Comparison of ENCODE assay signal across 21 cellular contexts in the genomic region with DNA sequence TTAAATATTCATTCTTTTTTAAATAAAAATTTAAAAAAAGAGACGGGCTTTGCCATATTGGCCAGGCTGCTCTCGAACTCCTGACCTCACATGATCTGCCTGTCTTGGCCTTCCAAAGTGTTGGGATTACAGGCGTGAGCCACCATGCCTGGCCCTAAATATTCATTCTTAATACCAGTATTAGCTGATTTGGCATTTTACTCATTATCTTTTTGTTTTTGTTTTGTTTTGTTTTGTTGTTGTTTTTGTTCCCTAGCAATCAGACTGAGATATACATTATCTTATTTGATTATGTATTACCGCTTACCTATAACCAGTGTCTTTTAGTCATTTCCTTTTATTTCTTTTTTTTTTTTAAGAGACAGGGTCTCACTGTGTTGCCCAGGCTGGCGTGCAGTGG. TPM values are rescaled to one million over a fixed set of nuclear protein-coding genes. Genes with fewer than 3 reads are reported as not detected.
DNase-seq lines count a peak whose midpoint lies in the region; ATAC-seq, FAIRE-seq and TF ChIP-seq lines count a peak whose summit lies in the region.
"Had no signal": no experiment of that assay in that cellular context is flagged by ENCODE, and none has a peak within 500 bp of the region (broad histone marks: within the 10 kb centered on the region; RNA-seq: fewer than 3 reads in every experiment).

No MANE protein-coding gene starts in this region.

- H3K4me3 ChIP-seq in HepG2 (replicated peaks in 1 of 3; ENCODE audit: insufficient read depth in 1 of 3, low read depth in 2 of 3, low read length in 3 of 3) (no peak overlapping the region), right lobe of liver (no peak overlapping the region)
- H3K4me3 ChIP-seq: BLaER1, HAP-1 had no signal

- no peak for TF ChIP-seq POLR2A in HepG2 (IDR thresholded peaks at IDR 0.05; ENCODE audit: insufficient read depth in 1 of 2, low read depth in 2 of 2, low read length in 2 of 2)
- TF ChIP-seq POLR2A in right lobe of liver (IDR thresholded peaks at IDR 0.05) = no peak

- H3K36me3 ChIP-seq in HepG2 (replicated peaks in 1 of 2; ENCODE audit: control insufficient read depth in 1 of 2, insufficient read depth in 2 of 2, low read length in 2 of 2) (peaks cover 22 to 73% of the 10 kb centered on the region in 2 experiments), right lobe of liver (peaks cover 0 to 92% (median 40%) of the 10 kb centered on the region in 4 donors)

- H3K4me2 ChIP-seq in HepG2 (ENCODE audit: low read depth, low read length) = no peak overlapping the region
- H3K4me2 ChIP-seq: BLaER1 had no signal

- H2AFZ ChIP-seq in HepG2 (ENCODE audit: low read length) = no peak overlapping the region

- H3K36me3 Mint-ChIP-seq in T-helper 2 cell treated with Interferon-gamma antibody and Interleukin-4, amounts not matched to agents 5 μg/mL and 100 μg/mL, for 36 hours (ENCODE audit: low read depth) = peaks cover 58% of the 10 kb centered on the region
- H3K36me3 Mint-ChIP-seq in central memory CD8-positive, alpha-beta T cell (ENCODE audit: insufficient read depth) = peaks cover 68% of the 10 kb centered on the region

- no peak for TF ChIP-seq RAD21 in HepG2 (CRISPR knock-in tag; IDR thresholded peaks at IDR 0.05)

- in situ Hi-C loops in HepG2 (cut with HindIII; ENCODE audit: extremely low pct_ligation_motif_present, low pct_unique_long_range_greater_than_20kb) = no loop called here

- H3K4me1 Mint-ChIP-seq in T-helper 2 cell treated with Interferon-gamma antibody and Interleukin-4, amounts not matched to agents 5 μg/mL and 100 μg/mL, for 36 hours (ENCODE audit: low read depth) = peaks cover 2% of the 10 kb centered on the region
- H3K4me1 Mint-ChIP-seq in central memory CD8-positive, alpha-beta T cell = no peaks in the 10 kb centered on the region
- H3K4me1 Mint-ChIP-seq: CD14-positive monocyte had no signal

- TF ChIP-seq EP300 in HepG2 (IDR thresholded peaks at IDR 0.05; ENCODE audit: low read depth in 2 of 2, low read length in 2 of 2) (no peak), HepG2 (CRISPR knock-in tag; IDR thresholded peaks at IDR 0.05; ENCODE audit: borderline replicate concordance) (no peak)

- BruUV-seq in HepG2 (replicated peaks; lab: Mats Ljungman, UMichigan) = no TSS peak

- WGBS in HepG2 (ENCODE audit: low lambda C conversion rate) = 95% methylated on average over 5 of the region's 5 CpGs
- 94% methylated on average over 5 of the region's 5 CpGs for WGBS in right lobe of liver (ENCODE audit: insufficient coverage, low coverage, low lambda C conversion rate, missing lambda C conversion rate)

- no peaks in the 10 kb centered on the region for H3K9me3 ChIP-seq in HepG2 (ENCODE audit: low read length)
- no peaks in the 10 kb centered on the region for H3K9me3 ChIP-seq in right lobe of liver
- H3K9me3 ChIP-seq: BLaER1, HAP-1 had no signal

- no peaks in the 10 kb centered on the region for H3K9me3 Mint-ChIP-seq in T-helper 2 cell treated with Interferon-gamma antibody and Interleukin-4, amounts not matched to agents 5 μg/mL and 100 μg/mL, for 36 hours
- no peaks in the 10 kb centered on the region for H3K9me3 Mint-ChIP-seq in central memory CD8-positive, alpha-beta T cell
- H3K9me3 Mint-ChIP-seq: CD14-positive monocyte; CD4-positive, alpha-beta memory T cell had no signal

- POLR2A ChIA-PET in HepG2 (lab: Yijun Ruan, JAX) = no interaction called here

- no peak for TF ChIP-seq CTCF in HepG2 (CRISPR knock-in tag; IDR thresholded peaks at IDR 0.05)
- TF ChIP-seq CTCF in right lobe of liver (IDR thresholded peaks at IDR 0.05) = no peak

- H3K4me1 ChIP-seq in HepG2 (ENCODE audit: insufficient read depth, low read length) = no peaks in the 10 kb centered on the region
- H3K4me1 ChIP-seq in right lobe of liver = no peaks in the 10 kb centered on the region
- H3K4me1 ChIP-seq: BLaER1, HAP-1 had no signal

- H3K27me3 ChIP-seq in HepG2 (ENCODE audit: control insufficient read depth in 1 of 2, insufficient read depth in 2 of 2, low read length in 2 of 2) = no peaks in the 10 kb centered on the region
- no peaks in the 10 kb centered on the region for H3K27me3 ChIP-seq in right lobe of liver
- H3K27me3 ChIP-seq: BLaER1 had no signal

- CTCF ChIA-PET in HepG2 (lab: Yijun Ruan, JAX; ENCODE audit: low intra/inter-chr PET ratio, low total read pairs) = no interaction called here

- no peak overlapping the region for H3K27ac ChIP-seq in HepG2 (ENCODE audit: extremely low read length, insufficient read depth, low read length)
- H3K27ac ChIP-seq in right lobe of liver = no peak overlapping the region
- H3K27ac ChIP-seq: 22Rv1, BLaER1 had no signal

- intact Hi-C loops in HepG2 (cut with micrococcal nuclease; ENCODE audit: unreplicated experiment) = no loop called here
- intact Hi-C loops in right lobe of liver (cut with DNase I) = no loop called here

- no peaks in the 10 kb centered on the region for H3K79me2 ChIP-seq in HepG2 (ENCODE audit: insufficient read depth, low read length)

- H4K20me1 ChIP-seq in HepG2 (ENCODE audit: insufficient read depth, low read length) = no peaks in the 10 kb centered on the region
- H4K20me1 ChIP-seq: BLaER1 had no signal

- H3K27ac Mint-ChIP-seq in T-helper 2 cell treated with Interferon-gamma antibody and Interleukin-4, amounts not matched to agents 5 μg/mL and 100 μg/mL, for 36 hours = peak overlapping the region; percentile 68
- peak overlapping the region; percentile 63 for H3K27ac Mint-ChIP-seq in central memory CD8-positive, alpha-beta T cell (ENCODE audit: low read depth)

- H3K4me3 Mint-ChIP-seq in T-helper 2 cell treated with Interferon-gamma antibody and Interleukin-4, amounts not matched to agents 5 μg/mL and 100 μg/mL, for 36 hours = no peak overlapping the region
- no peak overlapping the region for H3K4me3 Mint-ChIP-seq in central memory CD8-positive, alpha-beta T cell
- H3K4me3 Mint-ChIP-seq: CD14-positive monocyte; CD4-positive, alpha-beta memory T cell had no signal

- no peaks in the 10 kb centered on the region for H3K27me3 Mint-ChIP-seq in T-helper 2 cell treated with Interferon-gamma antibody and Interleukin-4, amounts not matched to agents 5 μg/mL and 100 μg/mL, for 36 hours (ENCODE audit: low read depth)
- no peaks in the 10 kb centered on the region for H3K27me3 Mint-ChIP-seq in central memory CD8-positive, alpha-beta T cell
- H3K27me3 Mint-ChIP-seq: CD4-positive, alpha-beta memory T cell had no signal

- no peak for FAIRE-seq in HepG2 (lab: Jason Lieb, UNC)
- FAIRE-seq: GM12892, GM18507 had no signal

- no peak overlapping the region for H3K9ac ChIP-seq in HepG2 (ENCODE audit: insufficient read depth, low read depth, low read length)
- H3K9ac ChIP-seq: BLaER1 had no signal

- DNase-seq in T-helper 2 cell treated with Interferon-gamma antibody and Interleukin-4, amounts not matched to agents 5 μg/mL and 100 μg/mL, for 36 hours (ENCODE audit: low spot score) = no peak
- DNase-seq in T-helper 2 cell (no peak), HepG2 (ENCODE audit: low spot score) (no peak), right lobe of liver (no peak), hippocampal formation (lab: John Stamatoyannopoulos, UW) (no peak)
- no peak for DNase-seq in central memory CD8-positive, alpha-beta T cell (ENCODE audit: low spot score in 2 of 2)
- DNase-seq: CD4-positive, alpha-beta memory T cell; DMS153; DMS79; GDM1 had no signal

- ATAC-seq in HepG2 = no peak
- ATAC-seq in right lobe of liver = no peak
- no peak for ATAC-seq in central memory CD8-positive, alpha-beta T cell (replicated peaks; ENCODE audit: extremely low read depth, poor library complexity, severe bottlenecking)
- ATAC-seq in GM21529 (IDR thresholded peaks at IDR 0.05; ENCODE audit: unreplicated experiment) = no peak

RNA-seq across cellular contexts. Expression of gene RNF44, which starts 37.9 kb away (rescaled TPM):
- total RNA-seq in HepG2 (2016; rRNA removed; fragmentation: Illumina TruSeq; extraction: Trizol) (5.1 and 9.2 TPM in 2 replicates), right lobe of liver (10 to 100 TPM in 4 of 6 experiments, 1 to 10 TPM in 2; 5.1 to 16.3 (median 12.7) TPM)
- total RNA-seq in HepG2 (2016; cell fraction: cytosol; rRNA removed; fragmentation: Illumina TruSeq; extraction: Trizol; ENCODE audit: low read depth) = 7.2 and 9.4 TPM in 2 replicates
- 4.4 and 8.7 TPM in 2 replicates for total RNA-seq in HepG2 (2016; cell fraction: insoluble cytoplasmic fraction; rRNA removed; fragmentation: Illumina TruSeq; extraction: Trizol)
- total RNA-seq in HepG2 (2016; cell fraction: membrane; rRNA removed; fragmentation: Illumina TruSeq; extraction: Trizol) = 7.2 and 9.8 TPM in 2 replicates
- total RNA-seq in HepG2 (2016; cell fraction: nucleus; rRNA removed; fragmentation: Illumina TruSeq; extraction: Trizol) = 9.4 and 17.1 TPM in 2 replicates
- 16.8 and 19.1 TPM in 2 replicates for polyA plus RNA-seq in HepG2 (2011; rRNA removed)
- polyA plus RNA-seq in HepG2 (2011; cell fraction: cytosol; rRNA removed) = 6.8 and 9.5 TPM in 2 replicates
- 134 and 149 TPM in 2 replicates for polyA plus RNA-seq in HepG2 (2011; cell fraction: nucleus; rRNA removed)
- 37.8 and 52.8 TPM in 2 replicates for polyA plus RNA-seq in HepG2 (2012)
- polyA plus RNA-seq in HepG2 (2016; cell fraction: cytosol; fragmentation: Illumina TruSeq; extraction: Trizol; ENCODE audit: low read depth) = 2.3 and 2.5 TPM in 2 replicates
- 15.8 and 20.6 TPM in 2 replicates for polyA plus RNA-seq in HepG2 (2016; cell fraction: insoluble cytoplasmic fraction; fragmentation: Illumina TruSeq; extraction: Trizol; ENCODE audit: low read depth)
- polyA plus RNA-seq in HepG2 (2016; cell fraction: membrane; fragmentation: Illumina TruSeq; extraction: Trizol; ENCODE audit: low read depth) = 9.4 and 9.7 TPM in 2 replicates
- 52.0 and 60.3 TPM in 2 replicates for polyA plus RNA-seq in HepG2 (2016; cell fraction: nucleus; fragmentation: Illumina TruSeq; extraction: Trizol; ENCODE audit: insufficient read depth, low read depth)
- 18.3 and 21.3 TPM in 2 replicates for polyA minus RNA-seq in HepG2 (2011; rRNA and poly(A)+ RNA removed; ENCODE audit: low replicate concordance)
- 16.1 and 19.0 TPM in 2 replicates for polyA minus RNA-seq in HepG2 (2011; cell fraction: cytosol; rRNA and poly(A)+ RNA removed)
- polyA minus RNA-seq in HepG2 (2011; cell fraction: nucleus; rRNA and poly(A)+ RNA removed) = 28.3 and 33.1 TPM in 2 replicates

RNA-seq across cellular contexts. Expression of gene CDHR2, which starts 49.9 kb away (rescaled TPM):
- total RNA-seq in HepG2 (2016; rRNA removed; fragmentation: Illumina TruSeq; extraction: Trizol) = 7.8 and 17.9 TPM in 2 replicates
- total RNA-seq in HepG2 (2016; cell fraction: cytosol; rRNA removed; fragmentation: Illumina TruSeq; extraction: Trizol; ENCODE audit: low read depth) = 3.8 and 4.0 TPM in 2 replicates
- 5.3 and 18.3 TPM in 2 replicates for total RNA-seq in HepG2 (2016; cell fraction: insoluble cytoplasmic fraction; rRNA removed; fragmentation: Illumina TruSeq; extraction: Trizol)
- 7.4 and 8.2 TPM in 2 replicates for total RNA-seq in HepG2 (2016; cell fraction: membrane; rRNA removed; fragmentation: Illumina TruSeq; extraction: Trizol)
- total RNA-seq in HepG2 (2016; cell fraction: nucleus; rRNA removed; fragmentation: Illumina TruSeq; extraction: Trizol) = 19.1 and 22.7 TPM in 2 replicates
- 20.9 and 27.3 TPM in 2 replicates for polyA plus RNA-seq in HepG2 (2011; rRNA removed)
- 14.0 and 14.6 TPM in 2 replicates for polyA plus RNA-seq in HepG2 (2011; cell fraction: cytosol; rRNA removed)
- 70.0 and 99.3 TPM in 2 replicates for polyA plus RNA-seq in HepG2 (2011; cell fraction: nucleus; rRNA removed)
- 15.8 and 16.5 TPM in 2 replicates for polyA plus RNA-seq in HepG2 (2012)
- polyA plus RNA-seq in HepG2 (2016; cell fraction: cytosol; fragmentation: Illumina TruSeq; extraction: Trizol; ENCODE audit: low read depth) = 2.7 and 3.5 TPM in 2 replicates
- 6.8 and 7.1 TPM in 2 replicates for polyA plus RNA-seq in HepG2 (2016; cell fraction: insoluble cytoplasmic fraction; fragmentation: Illumina TruSeq; extraction: Trizol; ENCODE audit: low read depth)
- 4.6 and 6.1 TPM in 2 replicates for polyA plus RNA-seq in HepG2 (2016; cell fraction: membrane; fragmentation: Illumina TruSeq; extraction: Trizol; ENCODE audit: low read depth)
- 48.7 and 52.7 TPM in 2 replicates for polyA plus RNA-seq in HepG2 (2016; cell fraction: nucleus; fragmentation: Illumina TruSeq; extraction: Trizol; ENCODE audit: insufficient read depth, low read depth)
- polyA minus RNA-seq in HepG2 (2011; rRNA and poly(A)+ RNA removed; ENCODE audit: low replicate concordance) = 0.07 and 41.0 TPM in 2 replicates
- polyA minus RNA-seq in HepG2 (2011; cell fraction: cytosol; rRNA and poly(A)+ RNA removed) = 12.1 and 12.2 TPM in 2 replicates
- 15.5 and 15.7 TPM in 2 replicates for polyA minus RNA-seq in HepG2 (2011; cell fraction: nucleus; rRNA and poly(A)+ RNA removed)
- 10 to 100 TPM in 4 of 6 experiments, 1 to 10 TPM in 2; 6.8 to 89.2 (median 41.2) TPM for total RNA-seq in right lobe of liver
- total RNA-seq: A673, Daoy, H4 had no signal
- polyA plus RNA-seq: AG04450; CD14-positive monocyte; CD4-positive, alpha-beta memory T cell had no signal

RNA-seq across cellular contexts. Expression of gene FAF2, which starts 51.1 kb away (rescaled TPM):
- total RNA-seq in HepG2 (2016; rRNA removed; fragmentation: Illumina TruSeq; extraction: Trizol) = 21.5 and 34.3 TPM in 2 replicates
- total RNA-seq in HepG2 (2016; cell fraction: cytosol; rRNA removed; fragmentation: Illumina TruSeq; extraction: Trizol; ENCODE audit: low read depth) = 5.1 and 5.2 TPM in 2 replicates
- 19.8 and 32.7 TPM in 2 replicates for total RNA-seq in HepG2 (2016; cell fraction: insoluble cytoplasmic fraction; rRNA removed; fragmentation: Illumina TruSeq; extraction: Trizol)
- 11.2 and 15.4 TPM in 2 replicates for total RNA-seq in HepG2 (2016; cell fraction: membrane; rRNA removed; fragmentation: Illumina TruSeq; extraction: Trizol)
- 39.6 and 43.8 TPM in 2 replicates for total RNA-seq in HepG2 (2016; cell fraction: nucleus; rRNA removed; fragmentation: Illumina TruSeq; extraction: Trizol)
- polyA plus RNA-seq in HepG2 (2011; rRNA removed) = 24.6 and 27.8 TPM in 2 replicates
- 16.5 and 25.1 TPM in 2 replicates for polyA plus RNA-seq in HepG2 (2011; cell fraction: cytosol; rRNA removed)
- polyA plus RNA-seq in HepG2 (2011; cell fraction: nucleus; rRNA removed) = 19.3 and 19.4 TPM in 2 replicates
- polyA plus RNA-seq in HepG2 (2012) = 21.3 and 21.7 TPM in 2 replicates
- polyA plus RNA-seq in HepG2 (2016; cell fraction: cytosol; fragmentation: Illumina TruSeq; extraction: Trizol; ENCODE audit: low read depth) = 1.8 and 2.0 TPM in 2 replicates
- polyA plus RNA-seq in HepG2 (2016; cell fraction: insoluble cytoplasmic fraction; fragmentation: Illumina TruSeq; extraction: Trizol; ENCODE audit: low read depth) = 15.5 and 15.8 TPM in 2 replicates
- 5.3 and 5.5 TPM in 2 replicates for polyA plus RNA-seq in HepG2 (2016; cell fraction: membrane; fragmentation: Illumina TruSeq; extraction: Trizol; ENCODE audit: low read depth)
- polyA plus RNA-seq in HepG2 (2016; cell fraction: nucleus; fragmentation: Illumina TruSeq; extraction: Trizol; ENCODE audit: insufficient read depth, low read depth) = 54.2 and 59.0 TPM in 2 replicates
- 38.0 and 49.2 TPM in 2 replicates for polyA minus RNA-seq in HepG2 (2011; rRNA and poly(A)+ RNA removed; ENCODE audit: low replicate concordance)
- polyA minus RNA-seq in HepG2 (2011; cell fraction: cytosol; rRNA and poly(A)+ RNA removed) = 20.9 and 25.3 TPM in 2 replicates
- polyA minus RNA-seq in HepG2 (2011; cell fraction: nucleus; rRNA and poly(A)+ RNA removed) = 29.5 and 36.7 TPM in 2 replicates
- 10 to 100 TPM; 17.5 to 23.3 (median 19.8) TPM for total RNA-seq in right lobe of liver
